Comparison of ENCODE assay signal across 10 cellular contexts in the genomic region with DNA sequence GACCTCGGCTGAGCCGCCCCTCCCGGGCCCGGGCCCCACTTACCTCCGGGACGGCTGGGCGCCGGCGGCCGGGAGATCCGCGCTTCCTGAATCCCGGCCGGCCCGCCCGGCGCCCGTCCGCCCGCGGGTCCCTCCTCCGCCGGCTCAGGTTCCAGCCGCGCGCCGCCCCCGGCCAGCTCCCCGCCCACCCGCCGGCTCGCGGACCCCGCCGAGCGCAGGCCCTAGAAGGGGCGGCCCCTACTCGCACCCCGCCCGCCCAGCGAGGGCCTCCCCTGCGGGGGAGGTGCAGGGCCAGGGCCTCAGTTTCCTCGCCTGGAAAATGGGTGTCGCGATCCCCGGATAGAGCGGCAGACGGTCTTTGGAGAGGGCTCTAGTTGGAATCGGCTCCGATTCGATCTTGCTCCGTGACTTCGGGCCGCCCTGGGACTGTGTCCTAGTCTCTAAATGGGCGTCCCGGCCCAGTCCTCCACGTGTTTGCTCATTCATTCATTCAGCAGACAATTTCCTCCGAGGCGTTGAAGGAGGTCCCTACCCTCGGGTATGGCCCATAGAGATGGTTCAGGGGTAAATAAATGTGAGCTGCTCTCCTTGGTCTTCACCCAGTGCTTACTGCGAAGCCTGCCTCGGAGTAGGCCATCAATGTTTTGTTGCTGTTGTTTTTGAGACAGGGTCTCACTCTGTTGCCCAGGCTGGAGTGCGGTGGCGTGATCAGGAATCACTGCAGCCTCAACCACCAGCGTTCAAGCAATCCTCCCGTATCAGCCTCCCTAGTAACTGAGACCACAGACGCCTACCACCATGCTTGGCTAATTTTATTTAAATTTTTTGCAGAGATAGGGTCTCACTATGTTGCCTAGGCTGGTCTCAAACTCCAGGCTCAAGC. TPM values are rescaled to one million over a fixed set of nuclear protein-coding genes. Genes with fewer than 3 reads are reported as not detected.
DNase-seq lines count a peak whose midpoint lies in the region; ATAC-seq and TF ChIP-seq lines count a peak whose summit lies in the region.
"Had no signal": no experiment of that assay in that cellular context is flagged by ENCODE, and none has a peak within 500 bp of the region (broad histone marks: within the 10 kb centered on the region; RNA-seq: fewer than 3 reads in every experiment).

A gene (minus strand): TSS at position 92 of the 883 bp plus-strand sequence. CDS start 18,602 bp downstream, outside the sequence.

- TF ChIP-seq CTCF in PC-3 (conservative IDR thresholded peaks at IDR 0.05; ENCODE audit: low read depth, low read length): no peak

- H3K79me2 ChIP-seq in PC-3 (ENCODE audit: low read length): no peaks in the 10 kb centered on the region

- no peaks in the 10 kb centered on the region for H4K20me1 ChIP-seq in PC-3 (ENCODE audit: low read length)

- peak within 1 kb of the TSS; percentile 67 for H3K4me3 ChIP-seq in PC-3 (ENCODE audit: low read length)

- H3K9ac ChIP-seq in PC-3 (ENCODE audit: low read length): peak within 1 kb of the TSS; percentile 45

- no peaks in the 10 kb centered on the region for H3K27me3 ChIP-seq in PC-3 (ENCODE audit: low read length)

- peak within 1 kb of the TSS; percentile 79 for H2AFZ ChIP-seq in PC-3 (ENCODE audit: low read length)

- H3K4me1 ChIP-seq in PC-3 (ENCODE audit: insufficient read depth, low read length): peaks cover 17% of the 10 kb centered on the region

- intact Hi-C loops in PC-3 (cut with micrococcal nuclease): no loop called here

- in situ Hi-C loops in ACHN (cut with HindIII; ENCODE audit: low pct_ligation_motif_present, low pct_unique_long_range_greater_than_20kb, low sequenced_read_pairs): no loop called here

- CTCF ChIA-PET in PC-3 (lab: Charles Lee): interaction anchor here (1.4 kb wide), 1 partner anchor 12 kb away, joined by 3 read pairs; no protein-coding TSS in a partner anchor

- H3K27ac ChIP-seq in PC-3 (ENCODE audit: low read length): no peak within 1 kb of the TSS

- peak within 1 kb of the TSS; percentile 79 for H3K4me2 ChIP-seq in PC-3 (ENCODE audit: low read length)

- H3K36me3 ChIP-seq in PC-3 (ENCODE audit: low read depth, low read length): no peaks in the 10 kb centered on the region

- H3K9me2 ChIP-seq in PC-3 (replicated peaks; ENCODE audit: low read length): no peaks in the 10 kb centered on the region

- POLR2A ChIA-PET in PC-3 (lab: Charles Lee; ENCODE audit: unreplicated experiment): no interaction called here

- H3K9me3 ChIP-seq in PC-3 (ENCODE audit: low read length): no peaks in the 10 kb centered on the region

- H3F3A ChIP-seq in PC-3 (ENCODE audit: low read length, unreplicated experiment): no peaks in the 10 kb centered on the region

- peak; percentile 53 for ATAC-seq in PC-3
- no peak for ATAC-seq in GM19351 (IDR thresholded peaks at IDR 0.05; ENCODE audit: unreplicated experiment)

- DNase-seq in ACHN (peak; percentile 70), PC-3 (peak; percentile 31), fibroblast of peridontal ligament (ENCODE audit: extremely low read depth) (peak; percentile 17), myocyte (ENCODE audit: low read depth) (peak; percentile 13), middle frontal gyrus (ENCODE audit: extremely low spot score, low spot score) (no peak), cerebellar nuclear complex (lab: John Stamatoyannopoulos, UW) (no peak)
- DNase-seq in activated T-cell treated with anti-CD3 and anti-CD28 coated beads, Interleukin-2, amount 50 U/mL, for 48 hours: no peak
- DNase-seq: activated naive CD4-positive, alpha-beta T cell treated with anti-CD3 and anti-CD28 coated beads, Interleukin-2, amount 10 ng/mL, durations not matched to agents 7 days and 5 days; DMS79 treated with DMSO at 0.1 percent for 48 hours had no signal

- no TSS peak for BruUV-seq in PC-3 (replicated peaks; lab: Mats Ljungman, UMichigan)

RNA-seq across cellular contexts. Expression of the gene that starts here (rescaled TPM):
- total RNA-seq in PC-3 (2014; rRNA removed): 1.6 and 2.4 TPM in 2 replicates
- total RNA-seq in myocyte: 0.08 and 0.31 TPM in 2 replicates
- 0.06 TPM for polyA plus RNA-seq in myocyte (2012)

Comparison
In these comparisons a context has a peak if more than half of its experiments do, and no peak if none do; other contexts are left out.
1. Peak in DNase-seq in myocyte; RNA of the gene not detected or under 1 TPM.
2. DNase-seq: peak in ACHN (single experiment), PC-3 (single experiment) and fibroblast of peridontal ligament (single experiment); none in middle frontal gyrus (single experiment), cerebellar nuclear complex (0 of 2) and activated T-cell treated with anti-CD3 and anti-CD28 coated beads, Interleukin-2, amount 50 U/mL, for 48 hours (0 of 2).